In genomic region chr9:108866001-108866420, GRCh38 we compare ENCODE assay signal across 22 cellular contexts. TPM values are rescaled to one million over a fixed set of nuclear protein-coding genes. Genes with fewer than 3 reads are reported as not detected.
DNase-seq lines count a peak whose midpoint lies in the region; ATAC-seq and TF ChIP-seq lines count a peak whose summit lies in the region.
"Had no signal": no experiment of that assay in that cellular context is flagged by ENCODE, and none has a peak within 500 bp of the region (broad histone marks: within the 10 kb centered on the region; RNA-seq: fewer than 3 reads in every experiment).

No MANE protein-coding gene starts in this region.

- H3K4me3 ChIP-seq in breast epithelium (no peak overlapping the region), heart left ventricle (no peak overlapping the region), heart right ventricle (no peak overlapping the region)
- H3K4me3 ChIP-seq: A549; BLaER1 treated with 17β-estradiol and CSF1 and Interleukin-3, amounts not matched to agents 10 nM and 100 nM had no signal

- POLR2A ChIA-PET in MCF 10A (lab: Yijun Ruan, JAX), result no interaction called here
- POLR2A ChIA-PET in GM10248 (lab: Yijun Ruan, JAX), result no interaction called here

- no peaks in the 10 kb centered on the region for H3K9me3 ChIP-seq in breast epithelium
- no peaks in the 10 kb centered on the region for H3K9me3 ChIP-seq in heart left ventricle
- no peaks in the 10 kb centered on the region for H3K9me3 ChIP-seq in heart right ventricle
- H3K9me3 ChIP-seq: A549, BE2C had no signal

- TF ChIP-seq POLR2A in breast epithelium (IDR thresholded peaks at IDR 0.05) (no peak), heart left ventricle (IDR thresholded peaks at IDR 0.05) (no peak)

- H3K27me3 Mint-ChIP-seq in MCF 10A (ENCODE audit: insufficient read depth, unreplicated experiment) (no peaks in the 10 kb centered on the region), memory B cell (no peaks in the 10 kb centered on the region)
- H3K27me3 Mint-ChIP-seq: CD4-positive, alpha-beta T cell; CD8-positive, alpha-beta memory T cell had no signal

- H3K27ac ChIP-seq in breast epithelium, result no peak overlapping the region
- H3K27ac ChIP-seq in heart left ventricle, result no peak overlapping the region
- H3K27ac ChIP-seq in heart right ventricle, result peak overlapping the region in 2 of 10 donors; percentile 23 to 28
- H3K27ac ChIP-seq: A549; BLaER1 treated with 17β-estradiol and CSF1 and Interleukin-3, amounts not matched to agents 10 nM and 100 nM had no signal

- DNase-seq in MCF 10A (ENCODE audit: unreplicated experiment) (no peak), breast epithelium (ENCODE audit: low spot score in 2 of 2) (no peak), heart left ventricle (no peak), cardiac septum (ENCODE audit: low spot score) (no peak), heart right ventricle (no peak), memory B cell (ENCODE audit: low spot score in 2 of 2) (no peak), GM10248 (ENCODE audit: extremely low spot score) (no peak)
- DNase-seq: 8988T; ACHN; AML-193; BE2C; CD4-positive, alpha-beta T cell; CD8-positive, alpha-beta memory T cell; DMS 273 treated with DMSO at 0.1 percent for 48 hours; DMS79; EL; GDM1; GOT3; HCEC 1CT had no signal

- H3K4me1 ChIP-seq in breast epithelium, result no peaks in the 10 kb centered on the region
- H3K4me1 ChIP-seq in heart left ventricle, result peaks cover 0 to 6% (median 0%) of the 10 kb centered on the region in 12 donors
- H3K4me1 ChIP-seq in heart right ventricle, result peaks cover 0 to 20% (median 0%) of the 10 kb centered on the region in 9 donors
- H3K4me1 ChIP-seq: BE2C; BLaER1 treated with 17β-estradiol and CSF1 and Interleukin-3, amounts not matched to agents 10 nM and 100 nM had no signal

- H3K27me3 ChIP-seq in breast epithelium (no peaks in the 10 kb centered on the region), heart left ventricle (no peaks in the 10 kb centered on the region), heart right ventricle (no peaks in the 10 kb centered on the region)
- H3K27me3 ChIP-seq: BE2C; BLaER1 treated with 17β-estradiol and CSF1 and Interleukin-3, amounts not matched to agents 10 nM and 100 nM had no signal

- peak overlapping the region; percentile 16 for H3K27ac Mint-ChIP-seq in MCF 10A (ENCODE audit: low read depth, unreplicated experiment)
- H3K27ac Mint-ChIP-seq in memory B cell, result peak overlapping the region; percentile 4
- H3K27ac Mint-ChIP-seq: CD4-positive, alpha-beta T cell had no signal

- 42 to 73% (median 54%) methylated on average over 2 of the region's 2 CpGs for WGBS in heart left ventricle, 4 donors
- WGBS in heart right ventricle, 2 donors, result 36 to 49% methylated on average over 2 of the region's 2 CpGs

- H3K36me3 Mint-ChIP-seq in MCF 10A (ENCODE audit: insufficient read depth, unreplicated experiment), result peaks cover 16% of the 10 kb centered on the region
- H3K36me3 Mint-ChIP-seq in memory B cell, result peaks cover 20% of the 10 kb centered on the region

- peak; percentile 50 to 74 (median 70) for ATAC-seq in heart left ventricle
- peak in 7 of 8 donors; percentile 20 to 80 (median 41) for ATAC-seq in heart right ventricle
- ATAC-seq in memory B cell (ENCODE audit: low read depth), result no peak
- ATAC-seq: A549 had no signal

- H3K4me3 Mint-ChIP-seq in MCF 10A (ENCODE audit: unreplicated experiment) (no peak overlapping the region), memory B cell (no peak overlapping the region)
- H3K4me3 Mint-ChIP-seq: CD14-positive monocyte; CD4-positive, alpha-beta T cell; CD8-positive, alpha-beta memory T cell had no signal

- H3K36me3 ChIP-seq in breast epithelium (no peaks in the 10 kb centered on the region), heart left ventricle (peaks cover 0 to 41% (median 26%) of the 10 kb centered on the region in 9 donors), heart right ventricle (peaks cover 0 to 44% (median 22%) of the 10 kb centered on the region in 9 donors)

- H3K9me3 Mint-ChIP-seq in MCF 10A (ENCODE audit: unreplicated experiment), result no peaks in the 10 kb centered on the region
- H3K9me3 Mint-ChIP-seq in memory B cell, result no peaks in the 10 kb centered on the region
- H3K9me3 Mint-ChIP-seq: CD4-positive, alpha-beta T cell; CD8-positive, alpha-beta memory T cell had no signal

- intact Hi-C loops in MCF 10A (cut with micrococcal nuclease) (no loop called here), breast epithelium (cut with DNase I; ENCODE audit: low total_unique reads) (no loop called here), heart left ventricle (cut with DNase I) (no loop called here), cardiac septum (cut with DNase I) (no loop called here), heart right ventricle (cut with DNase I) (no loop called here)

- BruUV-seq in MCF 10A (replicated peaks; lab: Mats Ljungman, UMichigan), result no TSS peak

- TF ChIP-seq CTCF in MCF 10A (IDR thresholded peaks at IDR 0.05; ENCODE audit: unreplicated experiment), result no peak
- TF ChIP-seq CTCF in breast epithelium (IDR thresholded peaks at IDR 0.05), result no peak
- no peak for TF ChIP-seq CTCF in heart left ventricle (IDR thresholded peaks at IDR 0.05)
- no peak for TF ChIP-seq CTCF in heart right ventricle (IDR thresholded peaks at IDR 0.05)
- TF ChIP-seq CTCF in GM10248 (IDR thresholded peaks at IDR 0.05; ENCODE audit: control extremely low read depth, extremely low read depth, low read depth, missing control alignments), result no peak

- CTCF ChIA-PET in MCF 10A (lab: Yijun Ruan, JAX) (interaction anchor here (0.6 to 1.7 kb wide), 2 partner anchors 14 to 1407 kb away, joined by 3 to 5 read pairs; no protein-coding TSS in a partner anchor), GM10248 (lab: Yijun Ruan, JAX) (interaction anchor here (0.6 to 1.1 kb wide), 2 partner anchors 12 to 25 kb away, joined by 3 read pairs; no protein-coding TSS in a partner anchor)

- H3K4me1 Mint-ChIP-seq in MCF 10A (ENCODE audit: insufficient read depth, unreplicated experiment) (peaks cover 19% of the 10 kb centered on the region), memory B cell (no peaks in the 10 kb centered on the region)
- H3K4me1 Mint-ChIP-seq: CD14-positive monocyte; CD8-positive, alpha-beta memory T cell had no signal

RNA-seq across cellular contexts. Expression of gene ACTL7A, which starts 3.9 kb away (rescaled TPM):
- total RNA-seq in MCF 10A (2022) (not detected in 2 replicates), breast epithelium (not detected), heart left ventricle (not detected), cardiac septum (not detected), heart right ventricle (not detected)
- polyA plus RNA-seq in heart left ventricle (not detected), heart right ventricle (not detected)
- total RNA-seq: CD4-positive, alpha-beta T cell; CD8-positive, alpha-beta memory T cell had no signal
- polyA plus RNA-seq: A549; CD14-positive monocyte; CD8-positive, alpha-beta memory T cell had no signal

RNA-seq across cellular contexts. Expression of gene ACTL7B, which starts 10.2 kb away (rescaled TPM):
- total RNA-seq in MCF 10A (2022) (not detected in 2 replicates), breast epithelium (under 1 TPM in 1 of 3 donors, not detected in 2; 0.16 TPM), heart left ventricle (not detected), cardiac septum (not detected), heart right ventricle (not detected)
- polyA plus RNA-seq in heart left ventricle (not detected), heart right ventricle (not detected)
- total RNA-seq: CD8-positive, alpha-beta memory T cell had no signal
- polyA plus RNA-seq: A549; CD14-positive monocyte; CD8-positive, alpha-beta memory T cell had no signal
